14 cellular contexts compared by ENCODE assay signal in the genomic region with DNA sequence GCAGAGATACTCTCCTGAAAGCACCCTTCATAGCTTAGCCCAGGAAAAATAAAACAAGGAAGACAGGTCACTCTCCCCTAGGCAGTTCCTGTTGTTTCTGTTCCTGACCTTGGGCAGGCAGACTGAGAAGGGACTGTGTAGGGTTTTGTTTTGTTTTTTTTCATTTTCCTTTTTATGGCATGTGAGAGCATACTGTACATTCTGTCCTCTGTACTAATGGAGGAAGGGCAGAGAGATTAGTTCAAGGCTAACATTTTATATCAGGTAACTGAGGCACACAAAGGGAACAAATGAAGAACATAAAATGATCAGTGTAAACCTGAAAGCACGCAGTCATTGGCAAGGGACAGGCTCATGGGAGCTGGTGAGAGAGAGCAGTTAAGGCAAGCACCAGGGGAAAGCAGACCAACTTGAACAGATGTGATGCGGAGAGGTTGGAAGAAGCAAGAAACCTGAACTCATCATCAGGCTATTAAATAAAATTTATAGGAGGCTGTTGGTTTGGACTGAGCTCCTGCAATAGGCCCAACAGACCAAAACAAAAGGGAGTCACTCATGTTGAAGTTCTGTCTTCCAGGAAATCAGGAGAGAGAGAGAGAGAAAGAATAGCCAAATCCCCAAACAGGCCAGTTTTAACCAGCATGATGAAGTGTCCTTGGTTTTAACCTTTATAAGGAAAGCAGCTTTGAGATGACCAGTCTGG. TPM values are rescaled to one million over a fixed set of nuclear protein-coding genes. Genes with fewer than 3 reads are reported as not detected.
DNase-seq lines count a peak whose midpoint lies in the region; ATAC-seq and TF ChIP-seq lines count a peak whose summit lies in the region.
"Had no signal": no experiment of that assay in that cellular context is flagged by ENCODE, and none has a peak within 500 bp of the region (broad histone marks: within the 10 kb centered on the region; RNA-seq: fewer than 3 reads in every experiment).

No MANE protein-coding gene starts in this region.

- no peak overlapping the region for H2AFZ ChIP-seq in mammary epithelial cell (ENCODE audit: low read depth, low read length)

- DNase-seq in MCF 10A (ENCODE audit: unreplicated experiment) (no peak), mammary epithelial cell (no peak), left ventricle myocardium superior (no peak), osteocyte (ENCODE audit: extremely low spot score, unreplicated experiment) (no peak), vagina (ENCODE audit: extremely low spot score in 2 of 2) (peak in 1 of 2 donors; percentile 87), anterior cingulate cortex (lab: John Stamatoyannopoulos, UW) (no peak), nucleus accumbens (lab: John Stamatoyannopoulos, UW) (no peak)
- no peak for DNase-seq in activated T-cell treated with anti-CD3 and anti-CD28 coated beads, Interleukin-2, amount 50 U/mL, for 72 hours
- DNase-seq: activated CD8-positive, alpha-beta T cell treated with anti-CD3 and anti-CD28 coated beads for 36 hours; activated naive CD4-positive, alpha-beta T cell; foreskin fibroblast; islet precursor cell; PC-3; trophoblast cell had no signal

- H3K4me3 ChIP-seq in mammary epithelial cell (replicated peaks in 1 of 3; ENCODE audit: insufficient read depth in 1 of 3, low read depth in 2 of 3, low read length in 3 of 3), result no peak overlapping the region
- peak overlapping the region; percentile 13 to 34 for H3K4me3 ChIP-seq in vagina

- ATAC-seq in left ventricle myocardium superior, result peak; percentile 44
- no peak for ATAC-seq in activated T-cell treated with anti-CD3 and anti-CD28 coated beads, Interleukin-2, amount 50 U/mL, for 72 hours (replicated peaks in 1 of 2)
- ATAC-seq: activated CD8-positive, alpha-beta T cell treated with anti-CD3 and anti-CD28 coated beads for 36 hours; PC-3 had no signal

- no peaks in the 10 kb centered on the region for H3K27me3 Mint-ChIP-seq in MCF 10A (ENCODE audit: insufficient read depth, unreplicated experiment)
- no peaks in the 10 kb centered on the region for H3K27me3 Mint-ChIP-seq in osteocyte (ENCODE audit: unreplicated experiment)
- no peaks in the 10 kb centered on the region for H3K27me3 Mint-ChIP-seq in activated T-cell treated with anti-CD3 and anti-CD28 coated beads, Interleukin-2, amount 50 U/mL, for 72 hours (ENCODE audit: low read depth)
- H3K27me3 Mint-ChIP-seq: activated CD8-positive, alpha-beta T cell treated with anti-CD3 and anti-CD28 coated beads for 36 hours had no signal

- no peak overlapping the region for H3K4me3 Mint-ChIP-seq in MCF 10A (ENCODE audit: unreplicated experiment)
- H3K4me3 Mint-ChIP-seq in osteocyte (ENCODE audit: unreplicated experiment), result no peak overlapping the region
- H3K4me3 Mint-ChIP-seq in activated T-cell treated with anti-CD3 and anti-CD28 coated beads, Interleukin-2, amount 50 U/mL, for 72 hours, result no peak overlapping the region
- H3K4me3 Mint-ChIP-seq: activated CD8-positive, alpha-beta T cell treated with anti-CD3 and anti-CD28 coated beads for 36 hours had no signal

- H3K27me3 ChIP-seq in mammary epithelial cell (ENCODE audit: insufficient read depth, low read length) (no peaks in the 10 kb centered on the region), vagina (no peaks in the 10 kb centered on the region)

- TF ChIP-seq CTCF in MCF 10A (IDR thresholded peaks at IDR 0.05; ENCODE audit: unreplicated experiment), result no peak
- no peak for TF ChIP-seq CTCF in mammary epithelial cell (conservative IDR thresholded peaks at IDR 0.05 in 1 of 2, IDR thresholded peaks at IDR 0.05 in 1 of 2; ENCODE audit: extremely low read depth in 1 of 2, insufficient read depth in 1 of 2, low read depth in 1 of 2, low read length in 2 of 2)
- TF ChIP-seq CTCF in osteocyte (IDR thresholded peaks at IDR 0.05), result no peak
- no peak for TF ChIP-seq CTCF in vagina (IDR thresholded peaks at IDR 0.05)

- H3K9ac ChIP-seq in mammary epithelial cell (ENCODE audit: insufficient read depth, low read length), result no peak overlapping the region

- H3K4me1 Mint-ChIP-seq in MCF 10A (ENCODE audit: insufficient read depth, unreplicated experiment) (peaks cover 26% of the 10 kb centered on the region), osteocyte (ENCODE audit: unreplicated experiment) (peaks cover 72% of the 10 kb centered on the region)
- peaks cover 69% of the 10 kb centered on the region for H3K4me1 Mint-ChIP-seq in activated T-cell treated with anti-CD3 and anti-CD28 coated beads, Interleukin-2, amount 50 U/mL, for 72 hours (ENCODE audit: low read depth)

- H3K27ac ChIP-seq in mammary epithelial cell (ENCODE audit: insufficient read depth, low read depth, low read length), result no peak overlapping the region
- peak overlapping the region; percentile 85 for H3K27ac ChIP-seq in vagina

- in situ Hi-C loops in mammary epithelial cell (cut with MboI; ENCODE audit: low sequenced_read_pairs in 2 of 2), result no loop called here

- POLR2A ChIA-PET in MCF 10A (lab: Yijun Ruan, JAX), result interaction anchor here (0.6 to 2.5 kb wide), 10 partner anchors 9 to 434 kb away, joined by 3 to 6 read pairs (median 3); a partner anchor contains a TSS

- H3K9me3 ChIP-seq in mammary epithelial cell (replicated peaks; ENCODE audit: insufficient read depth, low read length) (no peaks in the 10 kb centered on the region), vagina (no peaks in the 10 kb centered on the region)

- H3K27ac Mint-ChIP-seq in MCF 10A (ENCODE audit: low read depth, unreplicated experiment) (peak overlapping the region; percentile 92), osteocyte (ENCODE audit: unreplicated experiment) (peak overlapping the region; percentile 94)
- no peak overlapping the region for H3K27ac Mint-ChIP-seq in activated T-cell treated with anti-CD3 and anti-CD28 coated beads, Interleukin-2, amount 50 U/mL, for 72 hours
- H3K27ac Mint-ChIP-seq: activated CD8-positive, alpha-beta T cell treated with anti-CD3 and anti-CD28 coated beads for 36 hours had no signal

- dilution Hi-C loops in mammary epithelial cell (cut with HindIII; ENCODE audit: low sequenced_read_pairs), result no loop called here

- H3K9me3 Mint-ChIP-seq in MCF 10A (ENCODE audit: unreplicated experiment), result no peaks in the 10 kb centered on the region
- no peaks in the 10 kb centered on the region for H3K9me3 Mint-ChIP-seq in osteocyte (ENCODE audit: unreplicated experiment)
- no peaks in the 10 kb centered on the region for H3K9me3 Mint-ChIP-seq in activated T-cell treated with anti-CD3 and anti-CD28 coated beads, Interleukin-2, amount 50 U/mL, for 72 hours
- H3K9me3 Mint-ChIP-seq: activated CD8-positive, alpha-beta T cell treated with anti-CD3 and anti-CD28 coated beads for 36 hours had no signal

- H3K4me1 ChIP-seq in mammary epithelial cell (ENCODE audit: insufficient read depth, low read length) (peaks cover 14% of the 10 kb centered on the region), vagina (peaks cover 62% of the 10 kb centered on the region)

- no peaks in the 10 kb centered on the region for H3K36me3 ChIP-seq in mammary epithelial cell (ENCODE audit: insufficient read depth, low read length)
- no peaks in the 10 kb centered on the region for H3K36me3 ChIP-seq in vagina

- 86% methylated on average over 2 of the region's 2 CpGs for WGBS in mammary epithelial cell (ENCODE audit: low coverage, missing lambda C conversion rate)

- no peaks in the 10 kb centered on the region for H3K79me2 ChIP-seq in mammary epithelial cell (ENCODE audit: insufficient read depth, low read length)

- BruUV-seq in MCF 10A (replicated peaks; lab: Mats Ljungman, UMichigan) (no TSS peak), mammary epithelial cell (replicated peaks; lab: Mats Ljungman, UMichigan) (no TSS peak)

- intact Hi-C loops in MCF 10A (cut with micrococcal nuclease), result no loop called here
- intact Hi-C loops in mammary epithelial cell (cut with micrococcal nuclease), result no loop called here
- intact Hi-C loops in left ventricle myocardium superior (cut with micrococcal nuclease), result no loop called here
- intact Hi-C loops in vagina (cut with DNase I), result no loop called here

- H4K20me1 ChIP-seq in mammary epithelial cell (ENCODE audit: insufficient read depth, low read length), result no peaks in the 10 kb centered on the region

- no peak overlapping the region for H3K4me2 ChIP-seq in mammary epithelial cell (ENCODE audit: insufficient read depth, low read depth, low read length)

- H3K36me3 Mint-ChIP-seq in MCF 10A (ENCODE audit: insufficient read depth, unreplicated experiment) (peaks cover 6% of the 10 kb centered on the region), osteocyte (ENCODE audit: unreplicated experiment) (no peaks in the 10 kb centered on the region)
- no peaks in the 10 kb centered on the region for H3K36me3 Mint-ChIP-seq in activated T-cell treated with anti-CD3 and anti-CD28 coated beads, Interleukin-2, amount 50 U/mL, for 72 hours (ENCODE audit: insufficient read depth in 2 of 2)

- CTCF ChIA-PET in MCF 10A (lab: Yijun Ruan, JAX), result interaction anchor here (0.6 to 1.7 kb wide), 7 partner anchors 7 to 1314 kb away, joined by 3 to 5 read pairs (median 3); no protein-coding TSS in a partner anchor
- CTCF ChIA-PET in mammary epithelial cell (lab: Charles Lee; ENCODE audit: low non-redundant PET), result no interaction called here

- TF ChIP-seq POLR2A in vagina (IDR thresholded peaks at IDR 0.05), result no peak

RNA-seq across cellular contexts. Expression of a gene that starts 34.2 kb away (rescaled TPM):
- total RNA-seq in MCF 10A (2022) (80.7 and 133 TPM in 2 replicates), mammary epithelial cell (100 to 1,000 TPM; 123 to 133 TPM), left ventricle myocardium superior (82.4 TPM), osteocyte (106 TPM in 2 replicates), vagina (110 TPM)
- 47.0 TPM for polyA plus RNA-seq in mammary epithelial cell
- 80.5 TPM for polyA minus RNA-seq in mammary epithelial cell
- 100 to 1,000 TPM; 340 to 386 TPM for total RNA-seq in activated T-cell treated with anti-CD3 and anti-CD28 coated beads, Interleukin-2, amount 50 U/mL, for 72 hours

Comparison
In these comparisons a context has a peak if more than half of its experiments do, and no peak if none do; other contexts are left out.
1. H3K4me3 ChIP-seq: peak in vagina (2 of 2); none in mammary epithelial cell (0 of 3).